15 cellular contexts compared by ENCODE assay signal in the genomic region with DNA sequence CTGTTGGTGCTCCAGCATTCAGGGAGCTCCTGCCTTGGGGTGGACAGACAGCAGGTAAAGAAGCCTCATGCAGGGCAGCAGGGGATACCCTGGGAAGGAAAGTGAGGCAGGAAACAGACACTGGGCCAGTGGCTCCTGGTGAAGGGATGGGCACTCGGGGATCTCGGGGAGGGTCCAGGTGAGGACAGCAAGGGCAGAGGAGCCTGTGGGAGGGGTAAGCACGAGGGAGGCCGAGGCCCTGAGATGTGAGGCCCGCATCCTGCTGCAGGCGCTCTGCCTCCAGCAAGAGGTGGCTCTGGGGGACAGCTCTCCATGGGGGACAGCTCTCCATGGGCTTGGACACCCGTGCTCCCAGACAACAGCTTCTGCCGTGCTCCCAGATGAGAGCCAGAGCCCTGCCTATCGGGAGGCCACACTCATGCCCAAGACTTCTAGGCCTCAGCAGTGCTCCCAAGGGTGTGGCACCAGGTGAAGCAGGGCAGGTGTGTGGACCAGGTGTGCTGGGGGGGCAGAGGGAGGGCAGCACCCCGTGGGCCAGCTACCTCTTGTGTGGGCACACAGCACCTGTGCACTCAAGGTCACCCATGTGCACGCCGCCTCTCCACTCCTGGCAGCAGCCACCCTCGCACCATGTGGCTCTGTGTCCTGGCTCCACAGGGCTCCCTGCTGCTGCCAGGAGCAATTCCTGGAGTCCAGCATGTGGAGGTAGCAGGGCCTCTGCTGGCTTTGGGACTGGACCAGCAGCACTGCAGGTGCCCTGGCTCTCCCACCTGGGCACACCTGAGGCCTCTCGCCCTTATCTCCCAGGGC.
A peak's percentile ranks its signal among the peaks of the same experiment; 100 is the strongest.
DNase-seq lines count a peak whose midpoint lies in the region; ATAC-seq and TF ChIP-seq lines count a peak whose summit lies in the region.
"Had no signal": no experiment of that assay in that cellular context is flagged by ENCODE, and none has a peak within 500 bp of the region (broad histone marks: within the 10 kb centered on the region; RNA-seq: fewer than 3 reads in every experiment).

No MANE protein-coding gene starts in this region.

- H3K27me3 Mint-ChIP-seq in activated CD8-positive, alpha-beta T cell treated with anti-CD3 and anti-CD28 coated beads for 36 hours, result no peaks in the 10 kb centered on the region
- H3K27me3 Mint-ChIP-seq in natural killer cell (ENCODE audit: low read depth in 2 of 2), result peaks cover 0 to 4% of the 10 kb centered on the region in 2 donors
- H3K27me3 Mint-ChIP-seq: stimulated activated naive CD8-positive, alpha-beta T cell treated with anti-CD3 and anti-CD28 coated beads, Interleukin-15, amount 100 ng/mL, for 72 hours had no signal

- no peaks in the 10 kb centered on the region for H3K36me3 ChIP-seq in BLaER1
- H3K36me3 ChIP-seq: prostate gland had no signal

- POLR2A ChIA-PET in activated CD8-positive, alpha-beta T cell treated with anti-CD3 and anti-CD28 coated beads for 36 hours (lab: Charles Lee), result interaction anchor here (1.1 to 4.0 kb wide), 5 partner anchors 7 to 141 kb away, joined by 3 to 48 read pairs (median 6); partner anchors contain the start of gene INSIG1

- no peaks in the 10 kb centered on the region for H3K9me3 ChIP-seq in BLaER1
- H3K9me3 ChIP-seq: mucosa of descending colon, prostate gland had no signal

- H4K20me1 ChIP-seq in BLaER1, result no peaks in the 10 kb centered on the region

- H3K9me3 Mint-ChIP-seq in activated CD8-positive, alpha-beta T cell treated with anti-CD3 and anti-CD28 coated beads for 36 hours, result peaks cover 8% of the 10 kb centered on the region
- peaks cover 3% of the 10 kb centered on the region in 2 donors for H3K9me3 Mint-ChIP-seq in natural killer cell

- in situ Hi-C loops in G401 (cut with HindIII; ENCODE audit: low sequenced_read_pairs), result no loop called here

- intact Hi-C loops in activated CD8-positive, alpha-beta T cell treated with anti-CD3 and anti-CD28 coated beads for 36 hours (cut with micrococcal nuclease), result loop anchor here (10.0 kb wide), 1 partner anchor 279 kb away; no protein-coding TSS in a partner anchor
- intact Hi-C loops in natural killer cell (cut with micrococcal nuclease), result no loop called here

- H3K4me2 ChIP-seq in BLaER1, result peak overlapping the region; percentile 95

- CTCF ChIA-PET in activated CD8-positive, alpha-beta T cell treated with anti-CD3 and anti-CD28 coated beads for 36 hours (lab: Charles Lee), result interaction anchor here (1.8 to 2.7 kb wide), 2 partner anchors 13 to 141 kb away, joined by 6 to 21 read pairs; no protein-coding TSS in a partner anchor

- DNase-seq in G401 (ENCODE audit: low spot score) (peak; percentile 56), natural killer cell (no peak), NCI-H2227 treated with DMSO at 0.1 percent for 48 hours (lab: John Stamatoyannopoulos, UW) (no peak)
- no peak for DNase-seq in activated CD8-positive, alpha-beta T cell treated with anti-CD3 and anti-CD28 coated beads for 36 hours
- DNase-seq in effector CD4-positive, alpha-beta T cell, result no peak
- DNase-seq: activated T-cell treated with anti-CD3 and anti-CD28 coated beads, Interleukin-2, amount 50 U/mL, for 4 hours; mucosa of descending colon; NCI-H1105 treated with DMSO at 0.1 percent for 48 hours; Right ventricle myocardium superior; stimulated activated CD4-positive, alpha-beta T cell treated with anti-CD3 and anti-CD28 coated beads, Interleukin-4, amount 100 ng/mL, for 24 hours; stimulated activated naive CD8-positive, alpha-beta T cell treated with anti-CD3 and anti-CD28 coated beads, Interleukin-15, amount 100 ng/mL, for 72 hours had no signal

- TF ChIP-seq CTCF in activated CD8-positive, alpha-beta T cell treated with anti-CD3 and anti-CD28 coated beads for 36 hours (IDR thresholded peaks at IDR 0.05), result no peak
- no peak for TF ChIP-seq CTCF in natural killer cell (IDR thresholded peaks at IDR 0.05)

- H3K4me3 Mint-ChIP-seq in activated CD8-positive, alpha-beta T cell treated with anti-CD3 and anti-CD28 coated beads for 36 hours, result no peak overlapping the region
- H3K4me3 Mint-ChIP-seq in natural killer cell, result peak overlapping the region; percentile 17

- ATAC-seq in activated CD8-positive, alpha-beta T cell treated with anti-CD3 and anti-CD28 coated beads for 36 hours, result no peak
- ATAC-seq in natural killer cell, result no peak
- no peak for ATAC-seq in GM18867 (IDR thresholded peaks at IDR 0.05; ENCODE audit: unreplicated experiment)
- ATAC-seq in HG03139 (IDR thresholded peaks at IDR 0.05; ENCODE audit: unreplicated experiment), result no peak
- ATAC-seq: activated T-cell treated with anti-CD3 and anti-CD28 coated beads, Interleukin-2, amount 50 U/mL, for 4 hours; mucosa of descending colon; stimulated activated naive CD8-positive, alpha-beta T cell treated with anti-CD3 and anti-CD28 coated beads, Interleukin-15, amount 100 ng/mL, for 72 hours had no signal

- peaks cover 2% of the 10 kb centered on the region for H3K36me3 Mint-ChIP-seq in activated CD8-positive, alpha-beta T cell treated with anti-CD3 and anti-CD28 coated beads for 36 hours (ENCODE audit: low read depth)
- H3K36me3 Mint-ChIP-seq in natural killer cell, result no peaks in the 10 kb centered on the region

- H3K27ac ChIP-seq in BLaER1, result peak overlapping the region; percentile 97

- H3K4me1 ChIP-seq in BLaER1, result peaks cover 63% of the 10 kb centered on the region
- H3K4me1 ChIP-seq: prostate gland had no signal

- H3K27me3 ChIP-seq in BLaER1, result no peaks in the 10 kb centered on the region

- peak overlapping the region; percentile 62 for H3K27ac Mint-ChIP-seq in activated CD8-positive, alpha-beta T cell treated with anti-CD3 and anti-CD28 coated beads for 36 hours
- peak overlapping the region in 1 of 2 donors; percentile 51 for H3K27ac Mint-ChIP-seq in natural killer cell

- peak overlapping the region; percentile 73 for H3K4me3 ChIP-seq in BLaER1
- H3K4me3 ChIP-seq: mucosa of descending colon, prostate gland had no signal

- H3K4me1 Mint-ChIP-seq in activated CD8-positive, alpha-beta T cell treated with anti-CD3 and anti-CD28 coated beads for 36 hours (ENCODE audit: low read depth), result peaks cover 45% of the 10 kb centered on the region
- peaks cover 21 to 35% of the 10 kb centered on the region in 2 donors for H3K4me1 Mint-ChIP-seq in natural killer cell

- H3K9ac ChIP-seq in BLaER1, result peak overlapping the region; percentile 65
